In the genomic region with DNA sequence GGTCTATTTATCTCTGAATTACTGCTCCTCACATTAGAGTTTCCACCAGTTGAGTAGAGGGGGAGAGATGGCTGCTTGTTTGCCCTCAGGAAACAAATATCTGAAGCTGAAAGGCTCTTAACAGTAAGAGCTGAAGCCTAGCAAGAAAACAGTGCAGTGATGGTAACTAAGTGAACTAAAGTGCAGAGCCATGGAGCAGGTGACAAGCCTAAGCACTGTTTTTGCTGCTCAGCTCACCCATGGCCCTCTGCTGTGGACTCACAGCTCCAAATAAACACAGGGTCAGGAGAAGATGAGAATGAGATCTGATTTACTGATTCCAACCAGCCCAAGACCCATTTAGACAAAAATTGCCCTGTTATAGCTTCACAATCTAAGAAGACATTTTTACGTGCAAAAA, we compare ENCODE assay signal across 26 cellular contexts.
DNase-seq lines count a peak whose midpoint lies in the region; ATAC-seq and TF ChIP-seq lines count a peak whose summit lies in the region.
"Had no signal": no experiment of that assay in that cellular context is flagged by ENCODE, and none has a peak within 500 bp of the region (broad histone marks: within the 10 kb centered on the region; RNA-seq: fewer than 3 reads in every experiment).

No MANE protein-coding gene starts in this region.

- H3K14ac ChIP-seq in neuronal stem cell (ENCODE audit: low read length) (no peak overlapping the region), trophoblast cell (ENCODE audit: low read length) (no peak overlapping the region)

- POLR2A ChIA-PET in HEK293 (lab: Yijun Ruan, JAX) = interaction anchor here (0.5 kb wide), 1 partner anchor 219 kb away, joined by 4 read pairs; no protein-coding TSS in a partner anchor

- H3K9me3 ChIP-seq in HEK293 (ENCODE audit: control insufficient read depth, insufficient read depth, low read depth, low read length) (no peaks in the 10 kb centered on the region), RWPE2 (ENCODE audit: severe bottlenecking) (no peaks in the 10 kb centered on the region), neuronal stem cell (replicated peaks in 1 of 2; ENCODE audit: control insufficient read depth in 2 of 2, insufficient read depth in 1 of 2, low read depth in 1 of 2, low read length in 2 of 2) (no peaks in the 10 kb centered on the region), Peyer's patch (no peaks in the 10 kb centered on the region), trophoblast cell (ENCODE audit: insufficient read depth, low read depth, low read length) (no peaks in the 10 kb centered on the region)
- H3K9me3 ChIP-seq: HAP-1, neutrophil, spleen, thoracic aorta had no signal

- 0 out of 2 replicates have a peak, but pooled peaks cover 3% of the 10 kb centered on the region for H3K4me1 ChIP-seq in HEK293 (ENCODE audit: control insufficient read depth, insufficient read depth, low read length)
- H3K4me1 ChIP-seq in RWPE2 (ENCODE audit: insufficient read depth, poor library complexity, severe bottlenecking) = peaks cover 15% of the 10 kb centered on the region
- H3K4me1 ChIP-seq in neuronal stem cell (ENCODE audit: control insufficient read depth in 2 of 2, insufficient read depth in 1 of 2, low read depth in 1 of 2, low read length in 2 of 2) = no peaks in the 10 kb centered on the region
- no peaks in the 10 kb centered on the region for H3K4me1 ChIP-seq in Peyer's patch
- H3K4me1 ChIP-seq in trophoblast cell (ENCODE audit: control insufficient read depth in 1 of 2, insufficient read depth in 2 of 2, low read length in 2 of 2) = no peaks in the 10 kb centered on the region
- H3K4me1 ChIP-seq: HAP-1, spleen had no signal

- H3K27ac ChIP-seq in C4-2B (peak overlapping the region; percentile 65; the same call in 1 of the 2 replicates), HEK293 (ENCODE audit: extremely low read depth, low read depth, low read length) (no peak overlapping the region), RWPE2 (ENCODE audit: poor library complexity, severe bottlenecking) (peak overlapping the region; percentile 13), neuronal stem cell (replicated peaks; ENCODE audit: low read length) (no peak overlapping the region), Peyer's patch (peak overlapping the region in 1 of 4 donors; percentile 20), trophoblast cell (ENCODE audit: low read depth, low read length) (no peak overlapping the region)
- H3K27ac ChIP-seq: neutrophil, spleen, thoracic aorta had no signal

- ATAC-seq in RWPE2 (ENCODE audit: low read depth) = no peak
- peak; percentile 33 for ATAC-seq in left colon
- ATAC-seq: activated CD8-positive, alpha-beta memory T cell treated with anti-CD3 and anti-CD28 coated beads, Interleukin-2, amount 10 ng/mL, durations not matched to agents 7 days and 5 days; activated T-cell treated with anti-CD3 and anti-CD28 coated beads, Interleukin-2, amount 50 U/mL, for 4 hours; CD8-positive, alpha-beta T cell; HepG2; left lobe of liver had no signal

- H2BK15ac ChIP-seq in neuronal stem cell (ENCODE audit: low read length) = no peak overlapping the region

- no peaks in the 10 kb centered on the region for H3K36me3 ChIP-seq in HEK293 (ENCODE audit: control insufficient read depth in 2 of 2, insufficient read depth in 1 of 2, low read length in 2 of 2)
- H3K36me3 ChIP-seq in RWPE2 (ENCODE audit: low read depth) = no peaks in the 10 kb centered on the region
- no peaks in the 10 kb centered on the region for H3K36me3 ChIP-seq in neuronal stem cell (replicated peaks in 1 of 2; ENCODE audit: control insufficient read depth in 2 of 2, insufficient read depth in 2 of 2, low read length in 2 of 2)
- H3K36me3 ChIP-seq in Peyer's patch = no peaks in the 10 kb centered on the region
- H3K36me3 ChIP-seq in trophoblast cell (ENCODE audit: control insufficient read depth in 1 of 2, insufficient read depth in 2 of 2, low read length in 2 of 2) = no peaks in the 10 kb centered on the region
- H3K36me3 ChIP-seq in H7 (replicated peaks; ENCODE audit: control insufficient read depth, insufficient read depth, low read length) = no peaks in the 10 kb centered on the region
- H3K36me3 ChIP-seq: HAP-1, neutrophil, spleen, thoracic aorta had no signal

- DNase-seq in RWPE2 (ENCODE audit: low spot score) = no peak
- DNase-seq in left colon = no peak
- no peak for DNase-seq in neuronal stem cell (ENCODE audit: low spot score)
- DNase-seq in Peyer's patch = no peak
- DNase-seq in trophoblast cell = no peak
- no peak for DNase-seq in H7
- DNase-seq: activated CD4-positive, alpha-beta T cell treated with anti-CD3 and anti-CD28 coated beads, Interleukin-2, amount 50 U/mL, for 4 hours; activated CD4-positive, CD25-positive, alpha-beta regulatory T cell; activated CD8-positive, alpha-beta memory T cell treated with anti-CD3 and anti-CD28 coated beads, Interleukin-2, amount 10 ng/mL, durations not matched to agents 7 days and 5 days; activated gamma-delta T cell; activated naive CD8-positive, alpha-beta T cell treated with anti-CD3 and anti-CD28 coated beads for 36 hours; activated T-cell treated with anti-CD3 and anti-CD28 coated beads, Interleukin-2, amount 50 U/mL, for 4 hours; aorta; CD8-positive, alpha-beta T cell; hypothalamus; Kasumi-1; mesenchymal stem cell; spleen; stimulated activated CD8-positive, alpha-beta memory T cell treated with anti-CD3 and anti-CD28 coated beads, Interleukin-4, amount 100 ng/mL, for 48 hours had no signal

- H4K8ac ChIP-seq in neuronal stem cell (ENCODE audit: low read depth, low read length) = no peak overlapping the region
- no peak overlapping the region for H4K8ac ChIP-seq in trophoblast cell (ENCODE audit: low read depth, low read length)

- H3K79me1 ChIP-seq in neuronal stem cell (ENCODE audit: low read depth, low read length) = no peaks in the 10 kb centered on the region
- no peaks in the 10 kb centered on the region for H3K79me1 ChIP-seq in trophoblast cell (ENCODE audit: low read length)

- H3K9ac ChIP-seq in neuronal stem cell (ENCODE audit: low read depth, low read length, poor library complexity) (no peak overlapping the region), trophoblast cell (ENCODE audit: low read length) (no peak overlapping the region)

- H2AFZ ChIP-seq in neuronal stem cell (ENCODE audit: low read length) = no peak overlapping the region
- no peak overlapping the region for H2AFZ ChIP-seq in trophoblast cell (ENCODE audit: insufficient read depth, low read length, poor library complexity)

- H3K4me3 ChIP-seq in HEK293 (ENCODE audit: low read depth, low read length) (no peak overlapping the region), RWPE2 (ENCODE audit: severe bottlenecking) (no peak overlapping the region), neuronal stem cell (ENCODE audit: low read length in 2 of 2) (no peak overlapping the region), Peyer's patch (no peak overlapping the region), trophoblast cell (ENCODE audit: low read depth, low read length) (no peak overlapping the region), H7 (ENCODE audit: insufficient read depth, low read depth, low read length) (no peak overlapping the region)
- H3K4me3 ChIP-seq: HAP-1, spleen, thoracic aorta had no signal

- intact Hi-C loops in left colon (cut with DNase I, micrococcal nuclease) = no loop called here

- no peak overlapping the region for H4K12ac ChIP-seq in trophoblast cell (ENCODE audit: low read depth, low read length)

- H3K27me3 ChIP-seq in RWPE2 (ENCODE audit: insufficient read depth, poor library complexity, severe bottlenecking) (no peaks in the 10 kb centered on the region), neuronal stem cell (ENCODE audit: control insufficient read depth in 3 of 3, insufficient read depth in 3 of 3, low read depth in 1 of 3, low read length in 3 of 3) (no peaks in the 10 kb centered on the region), Peyer's patch (no peaks in the 10 kb centered on the region), trophoblast cell (ENCODE audit: insufficient read depth, low read length) (no peaks in the 10 kb centered on the region), H7 (ENCODE audit: control insufficient read depth, insufficient read depth, low read length) (no peaks in the 10 kb centered on the region)
- H3K27me3 ChIP-seq: neutrophil, spleen had no signal

- H3K4ac ChIP-seq in neuronal stem cell (ENCODE audit: low read length) (no peak overlapping the region), trophoblast cell (ENCODE audit: low read depth, low read length) (no peak overlapping the region)

- no peak overlapping the region for H2BK5ac ChIP-seq in neuronal stem cell (ENCODE audit: low read length)
- no peak overlapping the region for H2BK5ac ChIP-seq in trophoblast cell (ENCODE audit: low read depth, low read length, poor library complexity)

- H3K79me2 ChIP-seq in trophoblast cell (ENCODE audit: control insufficient read depth, insufficient read depth, low read length, poor library complexity) = no peaks in the 10 kb centered on the region

- H3K23ac ChIP-seq in neuronal stem cell (ENCODE audit: low read depth, low read length, poor library complexity) = no peak overlapping the region
- H3K23ac ChIP-seq in trophoblast cell (ENCODE audit: low read length) = no peak overlapping the region

- H3K4me2 ChIP-seq in neuronal stem cell (ENCODE audit: insufficient read depth, low read length, poor library complexity, severe bottlenecking) (no peak overlapping the region), trophoblast cell (ENCODE audit: low read length) (no peak overlapping the region)

- H2BK12ac ChIP-seq in neuronal stem cell (ENCODE audit: low read length) = no peak overlapping the region
- H2BK12ac ChIP-seq in trophoblast cell (ENCODE audit: low read length) = no peak overlapping the region

- no peak overlapping the region for H2AK5ac ChIP-seq in neuronal stem cell (ENCODE audit: low read depth, low read length)
- H2AK5ac ChIP-seq in trophoblast cell (ENCODE audit: low read length) = no peak overlapping the region

- WGBS in neuronal stem cell (ENCODE audit: extremely low coverage in 2 of 2, insufficient read length in 2 of 2, insufficient replicate concordance in 1 of 2), 2 donors = no CpG with 5 or more reads among the region's 1 CpG
- no CpG with 5 or more reads among the region's 1 CpG for WGBS in trophoblast cell (ENCODE audit: extremely low coverage, insufficient coverage, insufficient read length)

- H2BK120ac ChIP-seq in neuronal stem cell (ENCODE audit: low read depth, low read length) (no peak overlapping the region), trophoblast cell (ENCODE audit: insufficient read depth, low read length, poor library complexity) (no peak overlapping the region)

- CTCF ChIA-PET in HEK293 (lab: Yijun Ruan, JAX) = interaction anchor here (0.7 to 1.0 kb wide), 2 partner anchors 9 to 66 kb away, joined by 3 read pairs; no protein-coding TSS in a partner anchor

- no peak for TF ChIP-seq POLR2A in Peyer's patch (IDR thresholded peaks at IDR 0.05)

- TF ChIP-seq CTCF in C4-2B (conservative IDR thresholded peaks at IDR 0.05) (no peak), HEK293 (tag by site-specific recombination; IDR thresholded peaks at IDR 0.05) (no peak), RWPE2 (IDR thresholded peaks at IDR 0.05; ENCODE audit: poor library complexity, severe bottlenecking) (no peak), Peyer's patch (IDR thresholded peaks at IDR 0.05) (no peak)

- no peak overlapping the region for H4K91ac ChIP-seq in neuronal stem cell (ENCODE audit: low read depth, low read length, poor library complexity)
- H4K91ac ChIP-seq in trophoblast cell (ENCODE audit: low read depth, low read length) = no peak overlapping the region

- H3K18ac ChIP-seq in neuronal stem cell (ENCODE audit: low read length) = no peak overlapping the region
- no peak overlapping the region for H3K18ac ChIP-seq in trophoblast cell (ENCODE audit: low read length)

Comparison
In these comparisons a context has a peak if more than half of its experiments do, and no peak if none do; other contexts are left out.
1. H3K27ac ChIP-seq: peak in C4-2B (single experiment) and RWPE2 (single experiment); none in HEK293 (single experiment), neuronal stem cell (single experiment) and trophoblast cell (single experiment).